Comparison of ENCODE assay signal across 8 cellular contexts in the genomic region with DNA sequence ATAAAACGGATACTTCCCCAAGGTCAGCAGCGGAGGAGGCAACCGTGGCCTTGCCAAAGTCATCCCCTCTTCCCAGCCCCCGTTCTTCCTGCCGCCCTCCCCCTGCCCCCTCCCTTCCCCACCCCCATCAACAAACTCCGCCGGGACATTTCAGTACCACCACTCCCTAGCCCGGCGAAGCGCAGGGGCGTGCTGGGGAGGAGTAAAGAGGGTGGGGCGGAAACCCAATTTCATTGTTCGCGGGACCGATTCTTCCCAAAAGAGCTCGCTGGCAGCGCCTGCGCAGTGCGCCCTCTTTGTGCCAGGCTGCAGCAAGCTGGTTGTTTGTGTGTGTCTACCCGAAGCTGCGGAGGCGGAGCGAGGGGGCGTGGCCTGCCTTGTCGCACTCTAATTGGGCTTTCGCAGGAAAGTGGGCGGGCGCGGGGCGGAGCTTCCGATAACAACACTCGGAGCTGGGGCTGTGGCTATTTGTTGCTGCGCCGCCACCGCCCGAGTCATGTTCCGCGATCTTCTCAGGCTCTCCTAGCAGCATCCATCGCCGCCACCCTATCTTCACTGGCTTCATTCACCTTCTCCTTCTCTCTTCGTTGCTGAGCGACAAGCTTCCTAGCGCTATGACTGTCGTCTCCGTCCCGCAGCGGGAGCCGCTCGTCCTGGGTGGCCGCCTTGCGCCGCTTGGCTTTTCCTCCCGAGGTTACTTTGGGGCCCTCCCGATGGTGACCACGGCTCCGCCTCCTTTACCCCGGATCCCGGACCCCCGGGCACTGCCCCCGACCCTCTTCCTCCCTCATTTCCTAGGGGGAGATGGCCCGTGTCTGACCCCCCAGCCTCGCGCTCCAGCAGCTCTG. TPM values are rescaled to one million over a fixed set of nuclear protein-coding genes. Genes with fewer than 3 reads are reported as not detected.
DNase-seq lines count a peak whose midpoint lies in the region; ATAC-seq and TF ChIP-seq lines count a peak whose summit lies in the region.

A gene (plus strand): TSS at position 471 of the 848 bp plus-strand sequence. CDS start 144 bp downstream, at position 615.

- H3K9ac ChIP-seq in SK-N-SH = peak within 1 kb of the TSS; percentile 100

- TF ChIP-seq POLR2A in suprapubic skin (IDR thresholded peaks at IDR 0.05) = peak; percentile 99 to 100

- DNase-seq in GM04504 (ENCODE audit: low read depth) (peak; percentile 96), NCI-H1048 (lab: John Stamatoyannopoulos, UW) (peak; percentile 99), SK-N-SH (peak; percentile 93), germinal center (ENCODE audit: low spot score) (peak; percentile 98), nucleus accumbens (lab: John Stamatoyannopoulos, UW) (peak; percentile 92 to 100 (median 99)), suprapubic skin (ENCODE audit: low spot score in 2 of 2) (peak; percentile 100)
- peak; percentile 100 for DNase-seq in activated naive CD4-positive, alpha-beta T cell treated with anti-CD3 and anti-CD28 coated beads, Interleukin-2, amount 50 U/mL, for 16 hours

- H3K27ac ChIP-seq in SK-N-SH (ENCODE audit: low read depth in 2 of 2, low read length in 1 of 2) (peak within 1 kb of the TSS; percentile 94 to 97), suprapubic skin (peak within 1 kb of the TSS; percentile 96)

- no peak for TF ChIP-seq CTCF in SK-N-SH (IDR thresholded peaks at IDR 0.05)
- TF ChIP-seq CTCF in suprapubic skin (IDR thresholded peaks at IDR 0.05) = no peak

- POLR2A ChIA-PET in SK-N-SH (lab: Yijun Ruan, JAX) = interaction anchor here (0.6 to 2.0 kb wide), 10 partner anchors 10 to 1380 kb away, joined by 3 to 11 read pairs (median 4); a partner anchor contains a TSS

- H3K4me1 ChIP-seq in SK-N-SH (ENCODE audit: control insufficient read depth in 1 of 2, insufficient read depth in 2 of 2, low read depth in 1 of 2, low read length in 1 of 2) = peaks cover 4 to 18% of the 10 kb centered on the region in 2 experiments; a peak in 2 of 4 replicates
- peaks cover 31% of the 10 kb centered on the region for H3K4me1 ChIP-seq in suprapubic skin

- H3K4me2 ChIP-seq in SK-N-SH = peak within 1 kb of the TSS; percentile 87

- WGBS in SK-N-SH (ENCODE audit: low lambda C conversion rate) = 2% methylated on average over 50 of the region's 63 CpGs
- 1% methylated on average over 38 of the region's 63 CpGs for whole genome bisulfite sequencing in suprapubic skin

- peaks cover 15% of the 10 kb centered on the region for H3F3A ChIP-seq in SK-N-SH (replicated peaks; ENCODE audit: insufficient read depth)

- ATAC-seq in HG02571 (IDR thresholded peaks at IDR 0.05; ENCODE audit: unreplicated experiment) = peak; percentile 69

- CTCF ChIA-PET in SK-N-SH (lab: Yijun Ruan, JAX) = interaction anchor here (1.3 to 8.8 kb wide), 2 partner anchors 13 to 98 kb away, joined by 5 to 53 read pairs; no protein-coding TSS in a partner anchor

- peaks cover 38% of the 10 kb centered on the region for H4K20me1 ChIP-seq in SK-N-SH (ENCODE audit: insufficient read depth)

- TF ChIP-seq EP300 in SK-N-SH (IDR thresholded peaks at IDR 0.05; ENCODE audit: borderline replicate concordance in 1 of 2, low read depth in 1 of 2, low read length in 1 of 2) = 0 out of 4 replicates have a peak, but pooled peaks of 1 of the 2 experiments have one; percentile 25
- TF ChIP-seq EP300 in suprapubic skin (IDR thresholded peaks at IDR 0.05) = no peak

- H3K9me3 ChIP-seq in SK-N-SH (no peaks in the 10 kb centered on the region), suprapubic skin (no peaks in the 10 kb centered on the region)

- H3K4me3 ChIP-seq in SK-N-SH (ENCODE audit: low read depth in 2 of 2, low read length in 1 of 2) = peak within 1 kb of the TSS; percentile 93 to 95
- peak within 1 kb of the TSS; percentile 71 for H3K4me3 ChIP-seq in suprapubic skin

- H3K27me3 ChIP-seq in SK-N-SH (ENCODE audit: insufficient read depth) (no peaks in the 10 kb centered on the region), suprapubic skin (no peaks in the 10 kb centered on the region)

- peaks cover 44% of the 10 kb centered on the region for H3K79me2 ChIP-seq in SK-N-SH (ENCODE audit: insufficient read depth)

- H3K36me3 ChIP-seq in SK-N-SH (replicated peaks in 1 of 2; ENCODE audit: control insufficient read depth in 1 of 2, insufficient read depth in 2 of 2, low read length in 1 of 2) (peaks cover 19 to 23% of the 10 kb centered on the region in 2 experiments), suprapubic skin (peaks cover 24% of the 10 kb centered on the region)

- H3K9me2 ChIP-seq in SK-N-SH = no peaks in the 10 kb centered on the region

- no peak for TF ChIP-seq RAD21 in SK-N-SH (IDR thresholded peaks at IDR 0.05; ENCODE audit: low read length)

- H2AFZ ChIP-seq in SK-N-SH (ENCODE audit: low read depth) = peak within 1 kb of the TSS; percentile 84

TF ChIP-seq in SK-N-SH, 30 proteins besides CTCF, POLR2A, EP300 and RAD21 (continues in another document):
- TF ChIP-seq FOXJ3 (CRISPR knock-in tag; IDR thresholded peaks at IDR 0.05) (no peak), RXRA (IDR thresholded peaks at IDR 0.05; ENCODE audit: borderline replicate concordance, low read depth) (no peak), RCOR1 (IDR thresholded peaks at IDR 0.05; ENCODE audit: low read length) (no peak), FOSL2 (IDR thresholded peaks at IDR 0.05; ENCODE audit: borderline replicate concordance, low read depth) (no peak), TAF1 (IDR thresholded peaks at IDR 0.05; ENCODE audit: borderline replicate concordance, low read depth, low read length) (peak; percentile 97), MXI1 (IDR thresholded peaks at IDR 0.05; ENCODE audit: low read depth, low read length) (peak; percentile 80; the same call in 1 of the 2 replicates), GABPA (IDR thresholded peaks at IDR 0.05; ENCODE audit: low read depth) (no peak), TEAD4 (IDR thresholded peaks at IDR 0.05; ENCODE audit: borderline replicate concordance, insufficient read depth) (no peak), POLR2AphosphoS5 (IDR thresholded peaks at IDR 0.05; ENCODE audit: low read depth, low read length) (peak; percentile 99), TCF12 (IDR thresholded peaks at IDR 0.05) (no peak), ELF1 (IDR thresholded peaks at IDR 0.05) (no peak), FOXM1 (IDR thresholded peaks at IDR 0.05; ENCODE audit: low read depth) (no peak), NFIC (IDR thresholded peaks at IDR 0.05; ENCODE audit: borderline replicate concordance) (no peak), NRF1 (IDR thresholded peaks at IDR 0.05; ENCODE audit: low read depth, low read length) (peak; percentile 90), JUND (IDR thresholded peaks at IDR 0.05) (no peak), MEF2A (IDR thresholded peaks at IDR 0.05; ENCODE audit: borderline replicate concordance, low read depth) (no peak)
- TF ChIP-seq, protein P1, sequence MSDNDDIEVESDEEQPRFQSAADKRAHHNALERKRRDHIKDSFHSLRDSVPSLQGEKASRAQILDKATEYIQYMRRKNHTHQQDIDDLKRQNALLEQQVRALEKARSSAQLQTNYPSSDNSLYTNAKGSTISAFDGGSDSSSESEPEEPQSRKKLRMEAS (IDR thresholded peaks at IDR 0.05; ENCODE audit: low read depth) = peak; percentile 75
- TF ChIP-seq, protein P2, sequence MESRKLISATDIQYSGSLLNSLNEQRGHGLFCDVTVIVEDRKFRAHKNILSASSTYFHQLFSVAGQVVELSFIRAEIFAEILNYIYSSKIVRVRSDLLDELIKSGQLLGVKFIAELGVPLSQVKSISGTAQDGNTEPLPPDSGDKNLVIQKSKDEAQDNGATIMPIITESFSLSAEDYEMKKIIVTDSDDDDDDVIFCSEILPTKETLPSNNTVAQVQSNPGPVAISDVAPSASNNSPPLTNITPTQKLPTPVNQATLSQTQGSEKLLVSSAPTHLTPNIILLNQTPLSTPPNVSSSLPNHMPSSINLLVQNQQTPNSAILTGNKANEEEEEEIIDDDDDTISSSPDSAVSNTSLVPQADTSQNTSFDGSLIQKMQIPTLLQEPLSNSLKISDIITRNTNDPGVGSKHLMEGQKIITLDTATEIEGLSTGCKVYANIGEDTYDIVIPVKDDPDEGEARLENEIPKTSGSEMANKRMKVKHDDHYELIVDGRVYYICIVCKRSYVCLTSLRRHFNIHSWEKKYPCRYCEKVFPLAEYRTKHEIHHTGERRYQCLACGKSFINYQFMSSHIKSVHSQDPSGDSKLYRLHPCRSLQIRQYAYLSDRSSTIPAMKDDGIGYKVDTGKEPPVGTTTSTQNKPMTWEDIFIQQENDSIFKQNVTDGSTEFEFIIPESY (IDR thresholded peaks at IDR 0.05; ENCODE audit: borderline replicate concordance, low read depth) = no peak
- TF ChIP-seq, protein P3, sequence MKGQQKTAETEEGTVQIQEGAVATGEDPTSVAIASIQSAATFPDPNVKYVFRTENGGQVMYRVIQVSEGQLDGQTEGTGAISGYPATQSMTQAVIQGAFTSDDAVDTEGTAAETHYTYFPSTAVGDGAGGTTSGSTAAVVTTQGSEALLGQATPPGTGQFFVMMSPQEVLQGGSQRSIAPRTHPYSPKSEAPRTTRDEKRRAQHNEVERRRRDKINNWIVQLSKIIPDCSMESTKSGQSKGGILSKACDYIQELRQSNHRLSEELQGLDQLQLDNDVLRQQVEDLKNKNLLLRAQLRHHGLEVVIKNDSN (IDR thresholded peaks at IDR 0.05; ENCODE audit: borderline replicate concordance, low read depth) = no peak
- TF ChIP-seq, protein P4, sequence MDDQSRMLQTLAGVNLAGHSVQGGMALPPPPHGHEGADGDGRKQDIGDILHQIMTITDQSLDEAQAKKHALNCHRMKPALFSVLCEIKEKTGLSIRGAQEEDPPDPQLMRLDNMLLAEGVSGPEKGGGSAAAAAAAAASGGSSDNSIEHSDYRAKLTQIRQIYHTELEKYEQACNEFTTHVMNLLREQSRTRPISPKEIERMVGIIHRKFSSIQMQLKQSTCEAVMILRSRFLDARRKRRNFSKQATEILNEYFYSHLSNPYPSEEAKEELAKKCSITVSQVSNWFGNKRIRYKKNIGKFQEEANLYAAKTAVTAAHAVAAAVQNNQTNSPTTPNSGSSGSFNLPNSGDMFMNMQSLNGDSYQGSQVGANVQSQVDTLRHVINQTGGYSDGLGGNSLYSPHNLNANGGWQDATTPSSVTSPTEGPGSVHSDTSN (IDR thresholded peaks at IDR 0.05) = no peak

RNA-seq across cellular contexts. Expression of the gene that starts here (rescaled TPM):
- 6.7 and 7.8 TPM in 2 replicates for polyA plus RNA-seq in SK-N-SH (2012; rRNA removed)
- 9.5 and 14.6 TPM in 2 replicates for polyA plus RNA-seq in SK-N-SH (2012; cell fraction: cytosol; rRNA removed)
- polyA plus RNA-seq in SK-N-SH (2012; cell fraction: nucleus; rRNA removed) = 9.7 and 13.5 TPM in 2 replicates
- 100 to 1,000 TPM; 238 to 292 (median 271) TPM for total RNA-seq in suprapubic skin

Comparison
In these comparisons a context has a peak if more than half of its experiments do, and no peak if none do; other contexts are left out.
1. Peak in every context shown above with its lines: DNase-seq, ATAC-seq, H3K4me3 ChIP-seq and H3K27ac ChIP-seq.